ENCODE assay signal across 22 cellular contexts in genomic region chr22:20450551-20450906, GRCh38. TPM values are rescaled to one million over a fixed set of nuclear protein-coding genes. Genes with fewer than 3 reads are reported as not detected.
DNase-seq lines count a peak whose midpoint lies in the region; ATAC-seq, FAIRE-seq and TF ChIP-seq lines count a peak whose summit lies in the region.
"Had no signal": no experiment of that assay in that cellular context is flagged by ENCODE, and none has a peak within 500 bp of the region (broad histone marks: within the 10 kb centered on the region; RNA-seq: fewer than 3 reads in every experiment).

No MANE protein-coding gene starts in this region.

- H3K4me3 ChIP-seq in LNCaP clone FGC (ENCODE audit: low read depth, low read length) (no peak overlapping the region), K562 (no peak overlapping the region), HepG2 (replicated peaks in 1 of 3; ENCODE audit: insufficient read depth in 1 of 3, low read depth in 2 of 3, low read length in 3 of 3) (no peak overlapping the region), upper lobe of left lung (no peak overlapping the region)
- H3K4me3 ChIP-seq: A549; BLaER1 treated with 17β-estradiol and CSF1 and Interleukin-3, amounts not matched to agents 10 nM and 100 nM; HAP-1 had no signal

- peaks cover 0 to 6% of the 10 kb centered on the region in 2 experiments; a peak in 1 of 5 replicates for H3K4me1 ChIP-seq in K562 (replicated peaks in 1 of 2; ENCODE audit: control insufficient read depth in 2 of 2, insufficient read depth in 2 of 2, low read length in 2 of 2)
- no peaks in the 10 kb centered on the region for H3K4me1 ChIP-seq in HepG2 (ENCODE audit: insufficient read depth, low read length)
- no peaks in the 10 kb centered on the region for H3K4me1 ChIP-seq in upper lobe of left lung
- H3K4me1 ChIP-seq: A549, BE2C, HAP-1 had no signal

- no peak overlapping the region for H2AFZ ChIP-seq in K562 (ENCODE audit: low read depth, low read length)
- H2AFZ ChIP-seq in HepG2 (ENCODE audit: low read length): no peak overlapping the region

- peaks cover 3% of the 10 kb centered on the region; the same call in 1 of the 2 replicates for H4K20me1 ChIP-seq in K562 (replicated peaks; ENCODE audit: control insufficient read depth, insufficient read depth, low read length)
- no peaks in the 10 kb centered on the region for H4K20me1 ChIP-seq in HepG2 (ENCODE audit: insufficient read depth, low read length)

- H3K36me3 ChIP-seq in K562 (ENCODE audit: control insufficient read depth, insufficient read depth, low read length) (no peaks in the 10 kb centered on the region), HepG2 (replicated peaks in 1 of 2; ENCODE audit: control insufficient read depth in 1 of 2, insufficient read depth in 2 of 2, low read length in 2 of 2) (peaks cover 1 to 8% of the 10 kb centered on the region in 2 experiments; a peak in 3 of 5 replicates), upper lobe of left lung (peaks cover 0 to 28% (median 11%) of the 10 kb centered on the region in 4 donors)
- H3K36me3 ChIP-seq: BE2C had no signal

- FAIRE-seq in K562 (lab: Jason Lieb, UNC) (no peak), HepG2 (lab: Jason Lieb, UNC) (no peak)
- FAIRE-seq: A549, GM12892, H54 had no signal

- H3K9me1 ChIP-seq in K562 (ENCODE audit: control insufficient read depth, insufficient read depth, low read length): no peaks in the 10 kb centered on the region

- H3K79me2 ChIP-seq in K562 (ENCODE audit: control insufficient read depth, insufficient read depth, low read length) (no peaks in the 10 kb centered on the region), HepG2 (ENCODE audit: insufficient read depth, low read length) (no peaks in the 10 kb centered on the region)

- BruUV-seq in K562 (replicated peaks; lab: Mats Ljungman, UMichigan) (no TSS peak), HepG2 (replicated peaks; lab: Mats Ljungman, UMichigan) (no TSS peak)

- H3K9me3 ChIP-seq in K562 (replicated peaks; ENCODE audit: control insufficient read depth, insufficient read depth, low read depth, low read length) (no peaks in the 10 kb centered on the region), HepG2 (ENCODE audit: low read length) (no peaks in the 10 kb centered on the region), upper lobe of left lung (no peaks in the 10 kb centered on the region)
- H3K9me3 ChIP-seq: A549; BE2C; BLaER1 treated with 17β-estradiol and CSF1 and Interleukin-3, amounts not matched to agents 10 nM and 100 nM; HAP-1 had no signal

- DNase-seq in LNCaP clone FGC (ENCODE audit: low read depth): peak; percentile 63
- DNase-seq in K562 (ENCODE audit: extremely low read depth in 1 of 4, low spot score in 3 of 4): no peak
- DNase-seq in HepG2 (ENCODE audit: low spot score): no peak
- no peak for DNase-seq in upper lobe of left lung
- DNase-seq: 8988T; ACHN; AML-193; BE2C; Calu3; CD4-positive, alpha-beta memory T cell; COR-L47; DMS53; DMS79 treated with DMSO at 0.1 percent for 48 hours; GF-D8; GOT3 had no signal

- H3K9ac ChIP-seq in K562 (ENCODE audit: insufficient read depth in 1 of 2, low read depth in 2 of 2, low read length in 2 of 2): no peak overlapping the region
- H3K9ac ChIP-seq in HepG2 (ENCODE audit: insufficient read depth, low read depth, low read length): no peak overlapping the region
- H3K9ac ChIP-seq: BLaER1 treated with 17β-estradiol and CSF1 and Interleukin-3, amounts not matched to agents 10 nM and 100 nM had no signal

- CTCF ChIA-PET in K562 (lab: Yijun Ruan, JAX; ENCODE audit: low intra/inter-chr PET ratio) (no interaction called here), HepG2 (lab: Yijun Ruan, JAX; ENCODE audit: low intra/inter-chr PET ratio, low total read pairs) (no interaction called here)

- in situ Hi-C loops in K562 (cut with MboI): no loop called here
- in situ Hi-C loops in HepG2 (cut with HindIII; ENCODE audit: extremely low pct_ligation_motif_present, low pct_unique_long_range_greater_than_20kb): no loop called here

- POLR2A ChIA-PET in K562 (lab: Yijun Ruan, JAX): interaction anchor here (6.8 kb wide), 1 partner anchor 16 kb away, joined by 46 read pairs; no protein-coding TSS in a partner anchor
- POLR2A ChIA-PET in HepG2 (lab: Yijun Ruan, JAX): no interaction called here

- TF ChIP-seq CTCF in LNCaP clone FGC (IDR thresholded peaks at IDR 0.05; ENCODE audit: control insufficient read depth, extremely low read depth, insufficient read depth): no peak
- no peak for TF ChIP-seq CTCF in K562 (IDR thresholded peaks at IDR 0.05 in 2 of 3, conservative IDR thresholded peaks at IDR 0.05 in 1 of 3; ENCODE audit: insufficient read depth in 2 of 3, low read depth in 1 of 3, low read length in 3 of 3)
- TF ChIP-seq CTCF in HepG2 (CRISPR knock-in tag; IDR thresholded peaks at IDR 0.05): no peak
- no peak for TF ChIP-seq CTCF in upper lobe of left lung (IDR thresholded peaks at IDR 0.05)

- TF ChIP-seq POLR2A in K562 (conservative IDR thresholded peaks at IDR 0.05) (no peak), HepG2 (IDR thresholded peaks at IDR 0.05; ENCODE audit: insufficient read depth in 1 of 2, low read depth in 2 of 2, low read length in 2 of 2) (no peak), upper lobe of left lung (IDR thresholded peaks at IDR 0.05) (no peak)

- H3K4me2 ChIP-seq in K562 (ENCODE audit: insufficient read depth, low read length): no peak overlapping the region
- no peak overlapping the region for H3K4me2 ChIP-seq in HepG2 (ENCODE audit: low read depth, low read length)
- H3K4me2 ChIP-seq: A549; BLaER1 treated with 17β-estradiol and CSF1 and Interleukin-3, amounts not matched to agents 10 nM and 100 nM had no signal

- intact Hi-C loops in K562 (cut with micrococcal nuclease): no loop called here
- intact Hi-C loops in HepG2 (cut with micrococcal nuclease; ENCODE audit: unreplicated experiment): no loop called here

- H3K27me3 ChIP-seq in K562 (ENCODE audit: control insufficient read depth in 2 of 2, insufficient read depth in 2 of 2, low read length in 2 of 2) (peaks cover 26 to 41% of the 10 kb centered on the region in 2 experiments; a peak in 4 of 5 replicates), HepG2 (ENCODE audit: control insufficient read depth in 1 of 2, insufficient read depth in 2 of 2, low read length in 2 of 2) (no peaks in the 10 kb centered on the region), upper lobe of left lung (no peaks in the 10 kb centered on the region)
- H3K27me3 ChIP-seq: BE2C; BLaER1 treated with 17β-estradiol and CSF1 and Interleukin-3, amounts not matched to agents 10 nM and 100 nM had no signal

- ATAC-seq in K562: no peak
- peak; percentile 56 for ATAC-seq in esophagus mucosa
- no peak for ATAC-seq in HepG2
- ATAC-seq in HG03280 (IDR thresholded peaks at IDR 0.05; ENCODE audit: unreplicated experiment): no peak
- no peak for ATAC-seq in upper lobe of left lung (ENCODE audit: low FRiP score in 2 of 2)
- ATAC-seq: A549 had no signal

- no peak for TF ChIP-seq RAD21 in K562 (CRISPR knock-in tag; conservative IDR thresholded peaks at IDR 0.05 in 1 of 2, IDR thresholded peaks at IDR 0.05 in 1 of 2)
- TF ChIP-seq RAD21 in HepG2 (CRISPR knock-in tag; IDR thresholded peaks at IDR 0.05): no peak

- WGBS in K562 (ENCODE audit: insufficient coverage, low coverage, missing lambda C conversion rate): 2% methylated on average over 1 of the region's 1 CpG
- 100% methylated on average over 1 of the region's 1 CpG for WGBS in HepG2 (ENCODE audit: low lambda C conversion rate)
- WGBS in upper lobe of left lung, 2 donors: 88 to 90% methylated on average over 1 of the region's 1 CpG

- no peak overlapping the region for H3K27ac ChIP-seq in K562 (ENCODE audit: extremely low read depth, low read depth, low read length)
- no peak overlapping the region for H3K27ac ChIP-seq in HepG2 (ENCODE audit: extremely low read length, insufficient read depth, low read length)
- H3K27ac ChIP-seq in upper lobe of left lung: no peak overlapping the region
- H3K27ac ChIP-seq: A549; BLaER1 treated with 17β-estradiol and CSF1 and Interleukin-3, amounts not matched to agents 10 nM and 100 nM had no signal

- TF ChIP-seq EP300 in K562 (IDR thresholded peaks at IDR 0.05; ENCODE audit: low read length) (no peak), HepG2 (IDR thresholded peaks at IDR 0.05; ENCODE audit: low read depth in 2 of 2, low read length in 2 of 2) (no peak), HepG2 (CRISPR knock-in tag; IDR thresholded peaks at IDR 0.05; ENCODE audit: borderline replicate concordance) (no peak), upper lobe of left lung (IDR thresholded peaks at IDR 0.05) (no peak)

RNA-seq across cellular contexts. Expression of gene SCARF2, which starts 12.9 kb away (rescaled TPM):
- total RNA-seq in K562 (2011; cell fraction: chromatin; rRNA removed; ENCODE audit: low replicate concordance): 0.65 TPM in 1 of 2 replicates, not detected in the other
- total RNA-seq in K562 (2011; cell fraction: nucleolus; rRNA removed): 0.50 and 0.92 TPM in 2 replicates
- 0.15 TPM in 2 replicates for total RNA-seq in K562 (2011; cell fraction: nucleoplasm; rRNA removed)
- 0.20 and 0.32 TPM in 2 replicates for total RNA-seq in K562 (2014; rRNA removed)
- not detected in 2 replicates for total RNA-seq in K562 (2014; rRNA removed; fragmentation: Illumina TruSeq; extraction: Trizol)
- total RNA-seq in K562 (2015; rRNA removed; fragmentation: Illumina TruSeq; extraction: Trizol): not detected in 2 replicates
- 0.13 and 0.29 TPM in 2 replicates for total RNA-seq in K562 (2021)
- polyA plus RNA-seq in K562 (2011; rRNA removed): 0.06 and 0.26 TPM in 2 replicates
- 0.15 and 0.25 TPM in 2 replicates for polyA plus RNA-seq in K562 (2011; cell fraction: cytosol; rRNA removed)
- 0.61 and 0.65 TPM in 2 replicates for polyA plus RNA-seq in K562 (2011; cell fraction: nucleus; rRNA removed)
- 0.21 and 1.3 TPM in 2 replicates for polyA plus RNA-seq in K562 (2012)
- not detected in 2 replicates for polyA plus RNA-seq in K562 (2014; fragmentation: Illumina TruSeq; extraction: Trizol)
- not detected for polyA plus RNA-seq in K562 (2014; fragmentation: Nextera tagmentation; extraction: Ambion mirVana)
- 0.13 and 0.23 TPM in 2 replicates for polyA plus RNA-seq in K562 (2014; rRNA removed)
- polyA minus RNA-seq in K562 (2011; rRNA and poly(A)+ RNA removed): not detected in 2 replicates
- not detected in 2 replicates for polyA minus RNA-seq in K562 (2011; cell fraction: cytosol; rRNA and poly(A)+ RNA removed)
- 0.22 and 0.27 TPM in 2 replicates for polyA minus RNA-seq in K562 (2011; cell fraction: nucleus; rRNA and poly(A)+ RNA removed)
- total RNA-seq in esophagus mucosa: 0.48 TPM
- total RNA-seq in HepG2 (2016; rRNA removed; fragmentation: Illumina TruSeq; extraction: Trizol): 1.4 and 3.3 TPM in 2 replicates
- total RNA-seq in HepG2 (2016; cell fraction: cytosol; rRNA removed; fragmentation: Illumina TruSeq; extraction: Trizol; ENCODE audit: low read depth): 0.91 and 1.2 TPM in 2 replicates
- 1.2 and 3.8 TPM in 2 replicates for total RNA-seq in HepG2 (2016; cell fraction: insoluble cytoplasmic fraction; rRNA removed; fragmentation: Illumina TruSeq; extraction: Trizol)
- total RNA-seq in HepG2 (2016; cell fraction: membrane; rRNA removed; fragmentation: Illumina TruSeq; extraction: Trizol): 3.2 and 3.6 TPM in 2 replicates
- 3.9 and 5.7 TPM in 2 replicates for total RNA-seq in HepG2 (2016; cell fraction: nucleus; rRNA removed; fragmentation: Illumina TruSeq; extraction: Trizol)
- polyA plus RNA-seq in HepG2 (2011; rRNA removed): 6.2 and 6.9 TPM in 2 replicates
- 3.9 and 8.3 TPM in 2 replicates for polyA plus RNA-seq in HepG2 (2011; cell fraction: cytosol; rRNA removed)
- polyA plus RNA-seq in HepG2 (2011; cell fraction: nucleus; rRNA removed): 27.6 and 34.9 TPM in 2 replicates
- polyA plus RNA-seq in HepG2 (2012): 3.1 and 5.3 TPM in 2 replicates
- 1.2 and 1.4 TPM in 2 replicates for polyA plus RNA-seq in HepG2 (2016; cell fraction: cytosol; fragmentation: Illumina TruSeq; extraction: Trizol; ENCODE audit: low read depth)
- 1.7 and 2.6 TPM in 2 replicates for polyA plus RNA-seq in HepG2 (2016; cell fraction: insoluble cytoplasmic fraction; fragmentation: Illumina TruSeq; extraction: Trizol; ENCODE audit: low read depth)
- polyA plus RNA-seq in HepG2 (2016; cell fraction: membrane; fragmentation: Illumina TruSeq; extraction: Trizol; ENCODE audit: low read depth): 2.8 and 3.9 TPM in 2 replicates
- polyA plus RNA-seq in HepG2 (2016; cell fraction: nucleus; fragmentation: Illumina TruSeq; extraction: Trizol; ENCODE audit: insufficient read depth, low read depth): 11.7 and 16.2 TPM in 2 replicates
- polyA minus RNA-seq in HepG2 (2011; rRNA and poly(A)+ RNA removed; ENCODE audit: low replicate concordance): 0.14 and 12.4 TPM in 2 replicates
- 6.0 and 7.1 TPM in 2 replicates for polyA minus RNA-seq in HepG2 (2011; cell fraction: cytosol; rRNA and poly(A)+ RNA removed)
- polyA minus RNA-seq in HepG2 (2011; cell fraction: nucleus; rRNA and poly(A)+ RNA removed): 3.1 and 4.7 TPM in 2 replicates
- total RNA-seq in upper lobe of left lung: 10 to 100 TPM; 10.1 to 36.7 (median 16.1) TPM

RNA-seq across cellular contexts. Expression of gene KLHL22, which starts 45.1 kb away (rescaled TPM):
- 116 and 152 TPM in 2 replicates for total RNA-seq in K562 (2011; cell fraction: chromatin; rRNA removed; ENCODE audit: low replicate concordance)
- 68.5 and 75.0 TPM in 2 replicates for total RNA-seq in K562 (2011; cell fraction: nucleolus; rRNA removed)
- total RNA-seq in K562 (2011; cell fraction: nucleoplasm; rRNA removed): 88.1 and 101 TPM in 2 replicates
- total RNA-seq in K562 (2014; rRNA removed) (15.1 and 15.6 TPM in 2 replicates), K562 (2014; rRNA removed; fragmentation: Illumina TruSeq; extraction: Trizol) (13.5 and 15.3 TPM in 2 replicates), K562 (2015; rRNA removed; fragmentation: Illumina TruSeq; extraction: Trizol) (15.2 and 15.7 TPM in 2 replicates), K562 (2021) (20.1 and 21.1 TPM in 2 replicates), esophagus mucosa (5.0 TPM), HepG2 (2016; rRNA removed; fragmentation: Illumina TruSeq; extraction: Trizol) (11.3 and 14.8 TPM in 2 replicates), upper lobe of left lung (10 to 100 TPM; 17.5 to 48.2 (median 22.7) TPM)
- polyA plus RNA-seq in K562 (2011; rRNA removed) (25.6 and 43.0 TPM in 2 replicates), K562 (2014; fragmentation: Illumina TruSeq; extraction: Trizol) (15.4 and 16.5 TPM in 2 replicates), K562 (2014; fragmentation: Nextera tagmentation; extraction: Ambion mirVana) (1 to 10 TPM; 1.3 to 1.8 TPM), K562 (2014; rRNA removed) (15.8 and 18.6 TPM in 2 replicates), HepG2 (2011; rRNA removed) (10.9 and 15.8 TPM in 2 replicates)
- 24.5 and 36.2 TPM in 2 replicates for polyA plus RNA-seq in K562 (2011; cell fraction: cytosol; rRNA removed)
- polyA plus RNA-seq in K562 (2011; cell fraction: nucleus; rRNA removed): 73.7 and 92.5 TPM in 2 replicates
- polyA plus RNA-seq in K562 (2012): 15.0 and 42.6 TPM in 2 replicates
- 24.1 and 42.3 TPM in 2 replicates for polyA minus RNA-seq in K562 (2011; rRNA and poly(A)+ RNA removed)
- 13.4 and 21.4 TPM in 2 replicates for polyA minus RNA-seq in K562 (2011; cell fraction: cytosol; rRNA and poly(A)+ RNA removed)
- 36.2 and 65.9 TPM in 2 replicates for polyA minus RNA-seq in K562 (2011; cell fraction: nucleus; rRNA and poly(A)+ RNA removed)
- total RNA-seq in HepG2 (2016; cell fraction: cytosol; rRNA removed; fragmentation: Illumina TruSeq; extraction: Trizol; ENCODE audit: low read depth): 3.5 and 4.2 TPM in 2 replicates
- total RNA-seq in HepG2 (2016; cell fraction: insoluble cytoplasmic fraction; rRNA removed; fragmentation: Illumina TruSeq; extraction: Trizol): 9.8 and 17.0 TPM in 2 replicates
- total RNA-seq in HepG2 (2016; cell fraction: membrane; rRNA removed; fragmentation: Illumina TruSeq; extraction: Trizol): 5.6 and 6.4 TPM in 2 replicates
- total RNA-seq in HepG2 (2016; cell fraction: nucleus; rRNA removed; fragmentation: Illumina TruSeq; extraction: Trizol): 16.4 and 19.9 TPM in 2 replicates
- polyA plus RNA-seq in HepG2 (2011; cell fraction: cytosol; rRNA removed): 10.9 and 13.2 TPM in 2 replicates
- 24.9 and 26.8 TPM in 2 replicates for polyA plus RNA-seq in HepG2 (2011; cell fraction: nucleus; rRNA removed)
- polyA plus RNA-seq in HepG2 (2012): 7.6 and 8.3 TPM in 2 replicates
- 0.76 and 1.1 TPM in 2 replicates for polyA plus RNA-seq in HepG2 (2016; cell fraction: cytosol; fragmentation: Illumina TruSeq; extraction: Trizol; ENCODE audit: low read depth)
- polyA plus RNA-seq in HepG2 (2016; cell fraction: insoluble cytoplasmic fraction; fragmentation: Illumina TruSeq; extraction: Trizol; ENCODE audit: low read depth): 7.9 and 10.3 TPM in 2 replicates
- polyA plus RNA-seq in HepG2 (2016; cell fraction: membrane; fragmentation: Illumina TruSeq; extraction: Trizol; ENCODE audit: low read depth): 1.1 and 1.6 TPM in 2 replicates
- polyA plus RNA-seq in HepG2 (2016; cell fraction: nucleus; fragmentation: Illumina TruSeq; extraction: Trizol; ENCODE audit: insufficient read depth, low read depth): 21.4 and 25.4 TPM in 2 replicates
- 12.1 and 32.8 TPM in 2 replicates for polyA minus RNA-seq in HepG2 (2011; rRNA and poly(A)+ RNA removed; ENCODE audit: low replicate concordance)
- polyA minus RNA-seq in HepG2 (2011; cell fraction: cytosol; rRNA and poly(A)+ RNA removed): 6.0 and 10.6 TPM in 2 replicates
- polyA minus RNA-seq in HepG2 (2011; cell fraction: nucleus; rRNA and poly(A)+ RNA removed): 17.1 and 18.6 TPM in 2 replicates

RNA-seq across cellular contexts. Expression of gene ZNF74, which starts 56.6 kb away (rescaled TPM):
- 36.8 and 68.2 TPM in 2 replicates for total RNA-seq in K562 (2011; cell fraction: chromatin; rRNA removed; ENCODE audit: low replicate concordance)
- 55.4 and 63.2 TPM in 2 replicates for total RNA-seq in K562 (2011; cell fraction: nucleolus; rRNA removed)
- total RNA-seq in K562 (2011; cell fraction: nucleoplasm; rRNA removed): 50.2 and 53.7 TPM in 2 replicates
- total RNA-seq in K562 (2014; rRNA removed): 49.2 and 56.7 TPM in 2 replicates
- 17.4 and 20.5 TPM in 2 replicates for total RNA-seq in K562 (2014; rRNA removed; fragmentation: Illumina TruSeq; extraction: Trizol)
- total RNA-seq in K562 (2015; rRNA removed; fragmentation: Illumina TruSeq; extraction: Trizol): 31.5 and 32.5 TPM in 2 replicates
- 53.5 and 55.7 TPM in 2 replicates for total RNA-seq in K562 (2021)
- 33.8 and 49.7 TPM in 2 replicates for polyA plus RNA-seq in K562 (2011; rRNA removed)
- polyA plus RNA-seq in K562 (2011; cell fraction: cytosol; rRNA removed): 56.9 and 67.4 TPM in 2 replicates
- 42.8 and 56.1 TPM in 2 replicates for polyA plus RNA-seq in K562 (2011; cell fraction: nucleus; rRNA removed)
- polyA plus RNA-seq in K562 (2012): 31.5 and 39.9 TPM in 2 replicates
- polyA plus RNA-seq in K562 (2014; fragmentation: Illumina TruSeq; extraction: Trizol): 22.8 and 24.5 TPM in 2 replicates
- polyA plus RNA-seq in K562 (2014; fragmentation: Nextera tagmentation; extraction: Ambion mirVana): 1 to 10 TPM; 2.4 to 3.7 TPM
- polyA plus RNA-seq in K562 (2014; rRNA removed): 37.1 and 62.8 TPM in 2 replicates
- 32.6 and 33.0 TPM in 2 replicates for polyA minus RNA-seq in K562 (2011; rRNA and poly(A)+ RNA removed)
- 39.3 and 58.2 TPM in 2 replicates for polyA minus RNA-seq in K562 (2011; cell fraction: cytosol; rRNA and poly(A)+ RNA removed)
- 23.6 and 28.3 TPM in 2 replicates for polyA minus RNA-seq in K562 (2011; cell fraction: nucleus; rRNA and poly(A)+ RNA removed)
- 4.6 TPM for total RNA-seq in esophagus mucosa
- total RNA-seq in HepG2 (2016; rRNA removed; fragmentation: Illumina TruSeq; extraction: Trizol): 7.4 and 9.1 TPM in 2 replicates
- 2.3 and 2.6 TPM in 2 replicates for total RNA-seq in HepG2 (2016; cell fraction: cytosol; rRNA removed; fragmentation: Illumina TruSeq; extraction: Trizol; ENCODE audit: low read depth)
- 7.5 and 8.7 TPM in 2 replicates for total RNA-seq in HepG2 (2016; cell fraction: insoluble cytoplasmic fraction; rRNA removed; fragmentation: Illumina TruSeq; extraction: Trizol)
- 6.5 and 7.6 TPM in 2 replicates for total RNA-seq in HepG2 (2016; cell fraction: membrane; rRNA removed; fragmentation: Illumina TruSeq; extraction: Trizol)
- total RNA-seq in HepG2 (2016; cell fraction: nucleus; rRNA removed; fragmentation: Illumina TruSeq; extraction: Trizol): 5.6 and 6.4 TPM in 2 replicates
- polyA plus RNA-seq in HepG2 (2011; rRNA removed): 6.3 and 8.0 TPM in 2 replicates
- 6.8 and 8.8 TPM in 2 replicates for polyA plus RNA-seq in HepG2 (2011; cell fraction: cytosol; rRNA removed)
- 11.9 and 12.4 TPM in 2 replicates for polyA plus RNA-seq in HepG2 (2011; cell fraction: nucleus; rRNA removed)
- 4.3 and 6.4 TPM in 2 replicates for polyA plus RNA-seq in HepG2 (2012)
- 0.99 and 1.6 TPM in 2 replicates for polyA plus RNA-seq in HepG2 (2016; cell fraction: cytosol; fragmentation: Illumina TruSeq; extraction: Trizol; ENCODE audit: low read depth)
- 7.3 and 8.1 TPM in 2 replicates for polyA plus RNA-seq in HepG2 (2016; cell fraction: insoluble cytoplasmic fraction; fragmentation: Illumina TruSeq; extraction: Trizol; ENCODE audit: low read depth)
- polyA plus RNA-seq in HepG2 (2016; cell fraction: membrane; fragmentation: Illumina TruSeq; extraction: Trizol; ENCODE audit: low read depth): 3.6 and 4.5 TPM in 2 replicates
- 13.8 and 14.4 TPM in 2 replicates for polyA plus RNA-seq in HepG2 (2016; cell fraction: nucleus; fragmentation: Illumina TruSeq; extraction: Trizol; ENCODE audit: insufficient read depth, low read depth)
- 6.5 and 20.0 TPM in 2 replicates for polyA minus RNA-seq in HepG2 (2011; rRNA and poly(A)+ RNA removed; ENCODE audit: low replicate concordance)
- polyA minus RNA-seq in HepG2 (2011; cell fraction: cytosol; rRNA and poly(A)+ RNA removed): 7.4 and 8.5 TPM in 2 replicates
- 3.9 and 4.2 TPM in 2 replicates for polyA minus RNA-seq in HepG2 (2011; cell fraction: nucleus; rRNA and poly(A)+ RNA removed)
- 10 to 100 TPM in 5 of 6 donors, 1 to 10 TPM in 1; 8.9 to 26.2 (median 12.7) TPM for total RNA-seq in upper lobe of left lung

RNA-seq across cellular contexts. Expression of gene MED15, which starts 56.9 kb away (rescaled TPM):
- total RNA-seq in K562 (2011; cell fraction: chromatin; rRNA removed; ENCODE audit: low replicate concordance): 482 and 971 TPM in 2 replicates
- 663 TPM in 2 replicates for total RNA-seq in K562 (2011; cell fraction: nucleolus; rRNA removed)
- total RNA-seq in K562 (2011; cell fraction: nucleoplasm; rRNA removed): 469 and 476 TPM in 2 replicates
- total RNA-seq in K562 (2014; rRNA removed) (72.6 and 103 TPM in 2 replicates), K562 (2014; rRNA removed; fragmentation: Illumina TruSeq; extraction: Trizol) (26.1 and 26.4 TPM in 2 replicates), K562 (2015; rRNA removed; fragmentation: Illumina TruSeq; extraction: Trizol) (59.2 and 60.1 TPM in 2 replicates), K562 (2021) (264 and 271 TPM in 2 replicates), esophagus mucosa (51.7 TPM), HepG2 (2016; rRNA removed; fragmentation: Illumina TruSeq; extraction: Trizol) (9.8 and 14.3 TPM in 2 replicates), upper lobe of left lung (100 to 1,000 TPM in 4 of 6 donors, 10 to 100 TPM in 2; 64.2 to 170 (median 123) TPM)
- polyA plus RNA-seq in K562 (2011; rRNA removed) (40.4 and 111 TPM in 2 replicates), K562 (2014; fragmentation: Illumina TruSeq; extraction: Trizol) (76.0 and 122 TPM in 2 replicates), K562 (2014; fragmentation: Nextera tagmentation; extraction: Ambion mirVana) (1 to 10 TPM; 4.0 to 5.2 TPM), K562 (2014; rRNA removed) (102 and 130 TPM in 2 replicates), HepG2 (2011; rRNA removed) (27.0 and 31.0 TPM in 2 replicates)
- 75.5 and 117 TPM in 2 replicates for polyA plus RNA-seq in K562 (2011; cell fraction: cytosol; rRNA removed)
- 369 and 471 TPM in 2 replicates for polyA plus RNA-seq in K562 (2011; cell fraction: nucleus; rRNA removed)
- polyA plus RNA-seq in K562 (2012): 148 and 229 TPM in 2 replicates
- 98.8 and 108 TPM in 2 replicates for polyA minus RNA-seq in K562 (2011; rRNA and poly(A)+ RNA removed)
- 188 and 326 TPM in 2 replicates for polyA minus RNA-seq in K562 (2011; cell fraction: cytosol; rRNA and poly(A)+ RNA removed)
- polyA minus RNA-seq in K562 (2011; cell fraction: nucleus; rRNA and poly(A)+ RNA removed): 310 and 409 TPM in 2 replicates
- total RNA-seq in HepG2 (2016; cell fraction: cytosol; rRNA removed; fragmentation: Illumina TruSeq; extraction: Trizol; ENCODE audit: low read depth): 51.6 and 53.2 TPM in 2 replicates
- 7.7 and 13.5 TPM in 2 replicates for total RNA-seq in HepG2 (2016; cell fraction: insoluble cytoplasmic fraction; rRNA removed; fragmentation: Illumina TruSeq; extraction: Trizol)
- total RNA-seq in HepG2 (2016; cell fraction: membrane; rRNA removed; fragmentation: Illumina TruSeq; extraction: Trizol): 31.3 and 33.8 TPM in 2 replicates
- total RNA-seq in HepG2 (2016; cell fraction: nucleus; rRNA removed; fragmentation: Illumina TruSeq; extraction: Trizol): 27.9 and 31.0 TPM in 2 replicates
- polyA plus RNA-seq in HepG2 (2011; cell fraction: cytosol; rRNA removed): 12.4 and 17.0 TPM in 2 replicates
- polyA plus RNA-seq in HepG2 (2011; cell fraction: nucleus; rRNA removed): 131 and 178 TPM in 2 replicates
- 31.5 and 37.1 TPM in 2 replicates for polyA plus RNA-seq in HepG2 (2012)
- 6.4 and 9.0 TPM in 2 replicates for polyA plus RNA-seq in HepG2 (2016; cell fraction: cytosol; fragmentation: Illumina TruSeq; extraction: Trizol; ENCODE audit: low read depth)
- polyA plus RNA-seq in HepG2 (2016; cell fraction: insoluble cytoplasmic fraction; fragmentation: Illumina TruSeq; extraction: Trizol; ENCODE audit: low read depth): 15.4 and 20.3 TPM in 2 replicates
- polyA plus RNA-seq in HepG2 (2016; cell fraction: membrane; fragmentation: Illumina TruSeq; extraction: Trizol; ENCODE audit: low read depth): 14.6 and 14.9 TPM in 2 replicates
- polyA plus RNA-seq in HepG2 (2016; cell fraction: nucleus; fragmentation: Illumina TruSeq; extraction: Trizol; ENCODE audit: insufficient read depth, low read depth): 54.7 and 59.1 TPM in 2 replicates
- 39.9 and 83.9 TPM in 2 replicates for polyA minus RNA-seq in HepG2 (2011; rRNA and poly(A)+ RNA removed; ENCODE audit: low replicate concordance)
- polyA minus RNA-seq in HepG2 (2011; cell fraction: cytosol; rRNA and poly(A)+ RNA removed): 31.6 and 37.5 TPM in 2 replicates
- polyA minus RNA-seq in HepG2 (2011; cell fraction: nucleus; rRNA and poly(A)+ RNA removed): 98.0 and 116 TPM in 2 replicates
